In genomic region chr2:126658910-126659613, GRCh38 we compare ENCODE assay signal across 1 cellular context.
A peak's percentile ranks its signal among the peaks of the same experiment; 100 is the strongest.
TF ChIP-seq lines count a peak whose summit lies in the region.

No MANE protein-coding gene starts in this region.

TF ChIP-seq in K562, 482 proteins besides CTCF, POLR2A, EP300 and RAD21 (continued from another document and continues in another):
- TF ChIP-seq, protein P1, sequence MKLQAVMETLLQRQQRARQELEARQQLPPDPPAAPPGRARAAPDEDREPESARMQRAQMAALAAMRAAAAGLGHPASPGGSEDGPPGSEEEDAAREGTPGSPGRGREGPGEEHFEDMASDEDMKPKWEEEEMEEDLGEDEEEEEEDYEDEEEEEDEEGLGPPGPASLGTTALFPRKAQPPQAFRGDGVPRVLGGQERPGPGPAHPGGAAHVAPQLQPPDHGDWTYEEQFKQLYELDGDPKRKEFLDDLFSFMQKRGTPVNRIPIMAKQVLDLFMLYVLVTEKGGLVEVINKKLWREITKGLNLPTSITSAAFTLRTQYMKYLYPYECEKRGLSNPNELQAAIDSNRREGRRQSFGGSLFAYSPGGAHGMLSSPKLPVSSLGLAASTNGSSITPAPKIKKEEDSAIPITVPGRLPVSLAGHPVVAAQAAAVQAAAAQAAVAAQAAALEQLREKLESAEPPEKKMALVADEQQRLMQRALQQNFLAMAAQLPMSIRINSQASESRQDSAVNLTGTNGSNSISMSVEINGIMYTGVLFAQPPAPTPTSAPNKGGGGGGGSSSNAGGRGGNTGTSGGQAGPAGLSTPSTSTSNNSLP (IDR thresholded peaks at IDR 0.05; ENCODE audit: borderline replicate concordance, low read depth, low read length), result 0 out of 2 replicates have a peak, but pooled peaks have one; percentile 9
- TF ChIP-seq ARNT (IDR thresholded peaks at IDR 0.05) (no peak), ESRRA (IDR thresholded peaks at IDR 0.05; ENCODE audit: borderline replicate concordance, low read depth) (0 out of 2 replicates have a peak, but pooled peaks have one; percentile 21), CREM (IDR thresholded peaks at IDR 0.05; ENCODE audit: low read depth) (peak; percentile 37; the same call in 1 of the 2 replicates), ZFX (CRISPR knock-in tag; IDR thresholded peaks at IDR 0.05) (no peak), C11orf30 (IDR thresholded peaks at IDR 0.05; ENCODE audit: low read depth) (no peak), PTBP1 (IDR thresholded peaks at IDR 0.05; ENCODE audit: low read depth, low read length) (0 out of 2 replicates have a peak, but pooled peaks have one; percentile 33), CTCFL (IDR thresholded peaks at IDR 0.05; ENCODE audit: borderline replicate concordance, insufficient read depth, low read depth, low read length, poor library complexity, severe bottlenecking) (no peak), RNF2 (IDR thresholded peaks at IDR 0.05) (no peak), MAZ (CRISPR knock-in tag; conservative IDR thresholded peaks at IDR 0.05 in 1 of 2, IDR thresholded peaks at IDR 0.05 in 1 of 2) (peak in 1 of 2 experiments; percentile 43; a peak in 1 of 4 replicates), ZNF212 (CRISPR knock-in tag; IDR thresholded peaks at IDR 0.05) (no peak), ATF7 (IDR thresholded peaks at IDR 0.05) (peak; percentile 29; the same call in 1 of the 2 replicates), SMARCA4 (IDR thresholded peaks at IDR 0.05) (0 out of 2 replicates have a peak, but pooled peaks have one; percentile 10), DMBX1 (CRISPR knock-in tag; IDR thresholded peaks at IDR 0.05; ENCODE audit: borderline replicate concordance) (no peak), SMARCA5 (IDR thresholded peaks at IDR 0.05) (peak; percentile 72; the same call in 1 of the 2 replicates), JUND (IDR thresholded peaks at IDR 0.05; ENCODE audit: borderline replicate concordance, low read depth, low read length) (peak; percentile 41; the same call in 1 of the 2 replicates), JUND (tag; IDR thresholded peaks at IDR 0.05; ENCODE audit: borderline replicate concordance, low read depth, low read length) (peak; percentile 28; the same call in 2 of the 3 replicates), ZBTB11 (CRISPR knock-in tag; IDR thresholded peaks at IDR 0.05) (0 out of 6 replicates have a peak, but pooled peaks of 1 of the 3 experiments have one; percentile 45), HDAC3 (IDR thresholded peaks at IDR 0.05; ENCODE audit: borderline replicate concordance, partially characterized antibody) (no peak), TAF1 (IDR thresholded peaks at IDR 0.05; ENCODE audit: control insufficient read depth, extremely low read depth, insufficient read depth, low read length, severe bottlenecking) (no peak), ZZZ3 (IDR thresholded peaks at IDR 0.05) (no peak), RBM25 (IDR thresholded peaks at IDR 0.05; ENCODE audit: low read depth, low read length, severe bottlenecking) (peak; percentile 45), KDM1A (IDR thresholded peaks at IDR 0.05) (peak in 1 of 2 experiments; percentile 54; a peak in 1 of 4 replicates), HNRNPK (IDR thresholded peaks at IDR 0.05; ENCODE audit: low read depth, low read length, poor library complexity, severe bottlenecking) (no peak), EP400 (IDR thresholded peaks at IDR 0.05) (0 out of 2 replicates have a peak, but pooled peaks have one; percentile 36), MECOM (CRISPR knock-in tag; IDR thresholded peaks at IDR 0.05) (no peak), NFRKB (IDR thresholded peaks at IDR 0.05; ENCODE audit: low read depth) (0 out of 2 replicates have a peak, but pooled peaks have one; percentile 4), SMAD4 (CRISPR knock-in tag; conservative IDR thresholded peaks at IDR 0.05) (peak; percentile 35; the same call in 1 of the 2 replicates), ZNF77 (CRISPR knock-in tag; IDR thresholded peaks at IDR 0.05) (no peak), ETV6 (IDR thresholded peaks at IDR 0.05; ENCODE audit: borderline replicate concordance in 1 of 2, low read depth in 2 of 2, low read length in 1 of 2) (peak; percentile 78 to 91; a peak in 3 of 4 replicates), ETV6 (CRISPR knock-in tag; IDR thresholded peaks at IDR 0.05; ENCODE audit: borderline replicate concordance) (no peak), JUNB (CRISPR knock-in tag; conservative IDR thresholded peaks at IDR 0.05) (no peak), KDM5B (IDR thresholded peaks at IDR 0.05; ENCODE audit: insufficient replicate concordance, low read depth, low read length) (no peak), NR2C2 (CRISPR knock-in tag; IDR thresholded peaks at IDR 0.05) (no peak), NR2C2 (tag; IDR thresholded peaks at IDR 0.05) (peak; percentile 89), RFX7 (CRISPR knock-in tag; IDR thresholded peaks at IDR 0.05) (no peak), ZNF780A (CRISPR knock-in tag; IDR thresholded peaks at IDR 0.05) (no peak), CTBP1 (IDR thresholded peaks at IDR 0.05; ENCODE audit: borderline replicate concordance) (peak; percentile 43; the same call in 1 of the 2 replicates), ZNF282 (CRISPR knock-in tag; IDR thresholded peaks at IDR 0.05) (no peak), ZNF79 (CRISPR knock-in tag; IDR thresholded peaks at IDR 0.05; ENCODE audit: low read depth) (no peak), MAFG (tag; conservative IDR thresholded peaks at IDR 0.05) (0 out of 2 replicates have a peak, but pooled peaks have one; percentile 41), CBX1 (IDR thresholded peaks at IDR 0.05; ENCODE audit: low read depth) (peak; percentile 27; the same call in 1 of the 2 replicates), ELF1 (tag; IDR thresholded peaks at IDR 0.05) (0 out of 2 replicates have a peak, but pooled peaks have one; percentile 27), TARDBP (IDR thresholded peaks at IDR 0.05) (no peak), RBM14 (IDR thresholded peaks at IDR 0.05; ENCODE audit: borderline replicate concordance, insufficient read depth, low read depth, low read length) (no peak), TEAD4 (IDR thresholded peaks at IDR 0.05; ENCODE audit: low read length) (peak; percentile 59; the same call in 1 of the 2 replicates), TEAD4 (CRISPR knock-in tag; IDR thresholded peaks at IDR 0.05; ENCODE audit: borderline replicate concordance) (no peak)
- TF ChIP-seq, protein P2, sequence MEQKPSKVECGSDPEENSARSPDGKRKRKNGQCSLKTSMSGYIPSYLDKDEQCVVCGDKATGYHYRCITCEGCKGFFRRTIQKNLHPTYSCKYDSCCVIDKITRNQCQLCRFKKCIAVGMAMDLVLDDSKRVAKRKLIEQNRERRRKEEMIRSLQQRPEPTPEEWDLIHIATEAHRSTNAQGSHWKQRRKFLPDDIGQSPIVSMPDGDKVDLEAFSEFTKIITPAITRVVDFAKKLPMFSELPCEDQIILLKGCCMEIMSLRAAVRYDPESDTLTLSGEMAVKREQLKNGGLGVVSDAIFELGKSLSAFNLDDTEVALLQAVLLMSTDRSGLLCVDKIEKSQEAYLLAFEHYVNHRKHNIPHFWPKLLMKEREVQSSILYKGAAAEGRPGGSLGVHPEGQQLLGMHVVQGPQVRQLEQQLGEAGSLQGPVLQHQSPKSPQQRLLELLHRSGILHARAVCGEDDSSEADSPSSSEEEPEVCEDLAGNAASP (IDR thresholded peaks at IDR 0.05), result no peak
- TF ChIP-seq, protein P3, sequence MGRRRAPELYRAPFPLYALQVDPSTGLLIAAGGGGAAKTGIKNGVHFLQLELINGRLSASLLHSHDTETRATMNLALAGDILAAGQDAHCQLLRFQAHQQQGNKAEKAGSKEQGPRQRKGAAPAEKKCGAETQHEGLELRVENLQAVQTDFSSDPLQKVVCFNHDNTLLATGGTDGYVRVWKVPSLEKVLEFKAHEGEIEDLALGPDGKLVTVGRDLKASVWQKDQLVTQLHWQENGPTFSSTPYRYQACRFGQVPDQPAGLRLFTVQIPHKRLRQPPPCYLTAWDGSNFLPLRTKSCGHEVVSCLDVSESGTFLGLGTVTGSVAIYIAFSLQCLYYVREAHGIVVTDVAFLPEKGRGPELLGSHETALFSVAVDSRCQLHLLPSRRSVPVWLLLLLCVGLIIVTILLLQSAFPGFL (CRISPR knock-in tag; IDR thresholded peaks at IDR 0.05), result no peak
- TF ChIP-seq, protein P4, sequence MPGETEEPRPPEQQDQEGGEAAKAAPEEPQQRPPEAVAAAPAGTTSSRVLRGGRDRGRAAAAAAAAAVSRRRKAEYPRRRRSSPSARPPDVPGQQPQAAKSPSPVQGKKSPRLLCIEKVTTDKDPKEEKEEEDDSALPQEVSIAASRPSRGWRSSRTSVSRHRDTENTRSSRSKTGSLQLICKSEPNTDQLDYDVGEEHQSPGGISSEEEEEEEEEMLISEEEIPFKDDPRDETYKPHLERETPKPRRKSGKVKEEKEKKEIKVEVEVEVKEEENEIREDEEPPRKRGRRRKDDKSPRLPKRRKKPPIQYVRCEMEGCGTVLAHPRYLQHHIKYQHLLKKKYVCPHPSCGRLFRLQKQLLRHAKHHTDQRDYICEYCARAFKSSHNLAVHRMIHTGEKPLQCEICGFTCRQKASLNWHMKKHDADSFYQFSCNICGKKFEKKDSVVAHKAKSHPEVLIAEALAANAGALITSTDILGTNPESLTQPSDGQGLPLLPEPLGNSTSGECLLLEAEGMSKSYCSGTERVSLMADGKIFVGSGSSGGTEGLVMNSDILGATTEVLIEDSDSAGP (CRISPR knock-in tag; IDR thresholded peaks at IDR 0.05), result no peak
- TF ChIP-seq, protein P5, sequence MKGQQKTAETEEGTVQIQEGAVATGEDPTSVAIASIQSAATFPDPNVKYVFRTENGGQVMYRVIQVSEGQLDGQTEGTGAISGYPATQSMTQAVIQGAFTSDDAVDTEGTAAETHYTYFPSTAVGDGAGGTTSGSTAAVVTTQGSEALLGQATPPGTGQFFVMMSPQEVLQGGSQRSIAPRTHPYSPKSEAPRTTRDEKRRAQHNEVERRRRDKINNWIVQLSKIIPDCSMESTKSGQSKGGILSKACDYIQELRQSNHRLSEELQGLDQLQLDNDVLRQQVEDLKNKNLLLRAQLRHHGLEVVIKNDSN (CRISPR knock-in tag; IDR thresholded peaks at IDR 0.05), result peak; percentile 48; the same call in 1 of the 2 replicates
- TF ChIP-seq, protein P6, sequence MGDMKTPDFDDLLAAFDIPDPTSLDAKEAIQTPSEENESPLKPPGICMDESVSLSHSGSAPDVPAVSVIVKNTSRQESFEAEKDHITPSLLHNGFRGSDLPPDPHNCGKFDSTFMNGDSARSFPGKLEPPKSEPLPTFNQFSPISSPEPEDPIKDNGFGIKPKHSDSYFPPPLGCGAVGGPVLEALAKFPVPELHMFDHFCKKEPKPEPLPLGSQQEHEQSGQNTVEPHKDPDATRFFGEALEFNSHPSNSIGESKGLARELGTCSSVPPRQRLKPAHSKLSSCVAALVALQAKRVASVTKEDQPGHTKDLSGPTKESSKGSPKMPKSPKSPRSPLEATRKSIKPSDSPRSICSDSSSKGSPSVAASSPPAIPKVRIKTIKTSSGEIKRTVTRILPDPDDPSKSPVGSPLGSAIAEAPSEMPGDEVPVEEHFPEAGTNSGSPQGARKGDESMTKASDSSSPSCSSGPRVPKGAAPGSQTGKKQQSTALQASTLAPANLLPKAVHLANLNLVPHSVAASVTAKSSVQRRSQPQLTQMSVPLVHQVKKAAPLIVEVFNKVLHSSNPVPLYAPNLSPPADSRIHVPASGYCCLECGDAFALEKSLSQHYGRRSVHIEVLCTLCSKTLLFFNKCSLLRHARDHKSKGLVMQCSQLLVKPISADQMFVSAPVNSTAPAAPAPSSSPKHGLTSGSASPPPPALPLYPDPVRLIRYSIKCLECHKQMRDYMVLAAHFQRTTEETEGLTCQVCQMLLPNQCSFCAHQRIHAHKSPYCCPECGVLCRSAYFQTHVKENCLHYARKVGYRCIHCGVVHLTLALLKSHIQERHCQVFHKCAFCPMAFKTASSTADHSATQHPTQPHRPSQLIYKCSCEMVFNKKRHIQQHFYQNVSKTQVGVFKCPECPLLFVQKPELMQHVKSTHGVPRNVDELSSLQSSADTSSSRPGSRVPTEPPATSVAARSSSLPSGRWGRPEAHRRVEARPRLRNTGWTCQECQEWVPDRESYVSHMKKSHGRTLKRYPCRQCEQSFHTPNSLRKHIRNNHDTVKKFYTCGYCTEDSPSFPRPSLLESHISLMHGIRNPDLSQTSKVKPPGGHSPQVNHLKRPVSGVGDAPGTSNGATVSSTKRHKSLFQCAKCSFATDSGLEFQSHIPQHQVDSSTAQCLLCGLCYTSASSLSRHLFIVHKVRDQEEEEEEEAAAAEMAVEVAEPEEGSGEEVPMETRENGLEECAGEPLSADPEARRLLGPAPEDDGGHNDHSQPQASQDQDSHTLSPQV (IDR thresholded peaks at IDR 0.05), result peak; percentile 85
